In the genomic region with DNA sequence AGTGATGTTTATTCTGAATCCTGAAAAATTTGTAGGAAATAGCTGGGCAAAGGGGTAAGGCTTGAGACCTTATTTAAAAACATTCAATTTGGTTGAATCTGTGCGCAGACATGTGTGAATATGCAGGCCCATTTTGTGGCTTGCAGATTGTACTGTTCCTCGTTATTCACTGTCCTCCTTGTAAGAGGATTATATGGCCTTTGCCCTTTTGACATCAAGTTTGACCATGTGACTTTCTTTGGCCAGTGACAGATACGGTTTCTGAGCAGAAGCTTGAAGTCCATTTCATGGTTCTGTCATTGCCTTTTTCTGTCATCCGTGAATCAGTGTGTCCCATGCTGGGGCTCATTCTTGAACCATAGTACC, we compare ENCODE assay signal across 26 cellular contexts. TPM values are rescaled to one million over a fixed set of nuclear protein-coding genes. Genes with fewer than 3 reads are reported as not detected.
DNase-seq lines count a peak whose midpoint lies in the region; ATAC-seq, FAIRE-seq and TF ChIP-seq lines count a peak whose summit lies in the region.
"Had no signal": no experiment of that assay in that cellular context is flagged by ENCODE, and none has a peak within 500 bp of the region (broad histone marks: within the 10 kb centered on the region; RNA-seq: fewer than 3 reads in every experiment).

No MANE protein-coding gene starts in this region.

- H2AFZ ChIP-seq in neural progenitor cell (replicated peaks), result no peak overlapping the region
- H2AFZ ChIP-seq: GM23248 had no signal

- H3K79me2 ChIP-seq in neural progenitor cell (ENCODE audit: low read depth), result peaks cover 100% of the 10 kb centered on the region

- H3K27ac ChIP-seq in neural progenitor cell, result peak overlapping the region; percentile 79
- H3K27ac ChIP-seq in aorta (ENCODE audit: low read depth in 1 of 2, low read length in 2 of 2), result no peak overlapping the region
- H3K27ac ChIP-seq: A549, GM23248, SK-N-MC had no signal

- no peaks in the 10 kb centered on the region for H3K36me3 Mint-ChIP-seq in neural progenitor cell
- no peaks in the 10 kb centered on the region for H3K36me3 Mint-ChIP-seq in activated naive CD4-positive, alpha-beta T cell treated with anti-CD3 and anti-CD28 coated beads, Interleukin-2, amount 10 ng/mL, durations not matched to agents 7 days and 5 days
- H3K36me3 Mint-ChIP-seq: CD14-positive monocyte; CD8-positive, alpha-beta memory T cell had no signal

- H3K36me3 ChIP-seq in bronchial epithelial cell (ENCODE audit: control insufficient read depth, insufficient read depth, low read length) (no peaks in the 10 kb centered on the region), neural progenitor cell (no peaks in the 10 kb centered on the region), aorta (ENCODE audit: control insufficient read depth in 1 of 2, insufficient read depth in 2 of 2, low read length in 1 of 2) (no peaks in the 10 kb centered on the region)
- H3K36me3 ChIP-seq: BE2C had no signal

- H3K27me3 ChIP-seq in bronchial epithelial cell (ENCODE audit: control insufficient read depth, insufficient read depth, low read length), result no peaks in the 10 kb centered on the region
- H3K27me3 ChIP-seq in neural progenitor cell, result no peaks in the 10 kb centered on the region
- H3K27me3 ChIP-seq in aorta (ENCODE audit: control insufficient read depth in 1 of 2, insufficient read depth in 2 of 2, low read length in 1 of 2), result no peaks in the 10 kb centered on the region
- H3K27me3 ChIP-seq: BE2C had no signal

- DNase-seq in bronchial epithelial cell (ENCODE audit: low read depth) (no peak), left colon (no peak), neural progenitor cell (ENCODE audit: low spot score) (no peak), aorta (no peak), NCI-H1092 treated with DMSO at 0.1 percent for 48 hours (lab: John Stamatoyannopoulos, UW) (no peak)
- DNase-seq in activated naive CD4-positive, alpha-beta T cell treated with anti-CD3 and anti-CD28 coated beads, Interleukin-2, amount 10 ng/mL, durations not matched to agents 7 days and 5 days, result no peak
- DNase-seq: BE2C; CD8-positive, alpha-beta memory T cell; DMS79 treated with DMSO at 0.1 percent for 48 hours; GF-D8; GM23248; H7; KBM-7; NCI-H1105 treated with DMSO at 0.1 percent for 48 hours; NCI-H146; NCI-H2029; NCI-H446; NCI-H524 treated with DMSO at 0.1 percent for 48 hours; NCI-H774; SIG-M5 had no signal

- no peak overlapping the region for H3K4me3 Mint-ChIP-seq in neural progenitor cell
- H3K4me3 Mint-ChIP-seq in activated naive CD4-positive, alpha-beta T cell treated with anti-CD3 and anti-CD28 coated beads, Interleukin-2, amount 10 ng/mL, durations not matched to agents 7 days and 5 days, result no peak overlapping the region
- H3K4me3 Mint-ChIP-seq: CD14-positive monocyte; CD8-positive, alpha-beta memory T cell had no signal

- H3K4me1 Mint-ChIP-seq in neural progenitor cell, result peaks cover 11% of the 10 kb centered on the region
- H3K4me1 Mint-ChIP-seq in activated naive CD4-positive, alpha-beta T cell treated with anti-CD3 and anti-CD28 coated beads, Interleukin-2, amount 10 ng/mL, durations not matched to agents 7 days and 5 days, result no peaks in the 10 kb centered on the region
- H3K4me1 Mint-ChIP-seq: CD14-positive monocyte; CD8-positive, alpha-beta memory T cell had no signal

- H3K4me1 ChIP-seq in neural progenitor cell (peaks cover 66% of the 10 kb centered on the region), aorta (ENCODE audit: control insufficient read depth in 1 of 2, insufficient read depth in 2 of 2, low read length in 2 of 2) (peaks cover 1 to 5% of the 10 kb centered on the region in 2 donors)

- intact Hi-C loops in left colon (cut with DNase I, micrococcal nuclease), result no loop called here
- intact Hi-C loops in aorta (cut with DNase I), result no loop called here

- peak overlapping the region; percentile 64 for H3K4me2 ChIP-seq in neural progenitor cell
- H3K4me2 ChIP-seq: A549 had no signal

- CTCF ChIA-PET in activated naive CD4-positive, alpha-beta T cell treated with anti-CD3 and anti-CD28 coated beads, Interleukin-2, amount 10 ng/mL, durations not matched to agents 7 days and 5 days (lab: Charles Lee), result no interaction called here

- ATAC-seq in left colon (peak; percentile 56), GM18519 (IDR thresholded peaks at IDR 0.05; ENCODE audit: low FRiP score, unreplicated experiment) (no peak), aorta (ENCODE audit: low FRiP score) (no peak)
- ATAC-seq: A549 had no signal

- H3K9ac ChIP-seq in neural progenitor cell, result no peak overlapping the region
- H3K9ac ChIP-seq: GM23248 had no signal

- no peaks in the 10 kb centered on the region for H3K27me3 Mint-ChIP-seq in neural progenitor cell (ENCODE audit: insufficient read depth, low read depth)
- H3K27me3 Mint-ChIP-seq in activated naive CD4-positive, alpha-beta T cell treated with anti-CD3 and anti-CD28 coated beads, Interleukin-2, amount 10 ng/mL, durations not matched to agents 7 days and 5 days, result peaks cover 7% of the 10 kb centered on the region

- H4K20me1 ChIP-seq in neural progenitor cell (ENCODE audit: low read depth), result peaks cover 100% of the 10 kb centered on the region

- H3K4me3 ChIP-seq in bronchial epithelial cell (ENCODE audit: low read depth, low read length), result no peak overlapping the region
- H3K4me3 ChIP-seq in neural progenitor cell, result no peak overlapping the region
- no peak overlapping the region for H3K4me3 ChIP-seq in aorta (ENCODE audit: low read length in 2 of 2)
- H3K4me3 ChIP-seq: A549, GM23248, SK-N-MC had no signal

- H3F3A ChIP-seq in neural progenitor cell (ENCODE audit: low read depth), result peaks cover 30% of the 10 kb centered on the region

- no peak for TF ChIP-seq CTCF in bronchial epithelial cell (IDR thresholded peaks at IDR 0.05; ENCODE audit: insufficient read depth, low read length, severe bottlenecking)
- TF ChIP-seq CTCF in neural progenitor cell (IDR thresholded peaks at IDR 0.05), result no peak

- 92 to 94% methylated on average over 4 of the region's 4 CpGs for WGBS in aorta, 2 donors

- FAIRE-seq in bronchial epithelial cell (lab: Jason Lieb, UNC), result peak; percentile 23
- FAIRE-seq: A549, GM12892, RCC 7860 had no signal

- no peaks in the 10 kb centered on the region for H3K9me3 Mint-ChIP-seq in neural progenitor cell
- H3K9me3 Mint-ChIP-seq in activated naive CD4-positive, alpha-beta T cell treated with anti-CD3 and anti-CD28 coated beads, Interleukin-2, amount 10 ng/mL, durations not matched to agents 7 days and 5 days, result no peaks in the 10 kb centered on the region
- H3K9me3 Mint-ChIP-seq: CD14-positive monocyte; CD8-positive, alpha-beta memory T cell had no signal

- H3K27ac Mint-ChIP-seq in neural progenitor cell, result no peak overlapping the region
- no peak overlapping the region for H3K27ac Mint-ChIP-seq in activated naive CD4-positive, alpha-beta T cell treated with anti-CD3 and anti-CD28 coated beads, Interleukin-2, amount 10 ng/mL, durations not matched to agents 7 days and 5 days
- H3K27ac Mint-ChIP-seq: CD14-positive monocyte; CD8-positive, alpha-beta memory T cell had no signal

- H3K9me3 ChIP-seq in neural progenitor cell (ENCODE audit: low read depth) (no peaks in the 10 kb centered on the region), aorta (ENCODE audit: control insufficient read depth, low read length) (no peaks in the 10 kb centered on the region)
- H3K9me3 ChIP-seq: A549, BE2C had no signal

RNA-seq across cellular contexts. Expression of a gene that starts 13.4 kb away (rescaled TPM):
- total RNA-seq in bronchial epithelial cell, result 146 and 171 TPM in 2 replicates
- 100 to 1,000 TPM; 194 to 228 TPM for total RNA-seq in left colon
- 261 and 357 TPM in 2 replicates for total RNA-seq in neural progenitor cell (ENCODE audit: low replicate concordance)
- total RNA-seq in aorta, result 10 to 100 TPM; 75.6 to 99.2 TPM
- polyA plus RNA-seq in aorta, result 10 to 100 TPM; 15.5 to 19.4 TPM
